In genomic region chr4:10279261-10279660, GRCh38 we compare ENCODE assay signal across 28 cellular contexts.
"Had no signal": no experiment of that assay in that cellular context is flagged by ENCODE, and none has a peak within 500 bp of the region (broad histone marks: within the 10 kb centered on the region; RNA-seq: fewer than 3 reads in every experiment).

No MANE protein-coding gene starts in this region.

- ATAC-seq: activated CD8-positive, alpha-beta T cell treated with anti-CD3 and anti-CD28 coated beads for 36 hours; activated naive CD8-positive, alpha-beta T cell treated with anti-CD3 and anti-CD28 coated beads, Interleukin-2, amount 50 U/mL, for 24 hours; activated T-cell treated with anti-CD3 and anti-CD28 coated beads, Interleukin-2, amount 50 U/mL, for 4 hours; activated T-cell treated with anti-CD3 and anti-CD28 coated beads, Interleukin-2, amount 50 U/mL, for 72 hours; activated T-helper 17 cell treated with anti-CD3 and anti-CD28 coated beads, Interleukin-2, amount 50 U/mL, for 72 hours had no signal

- H3K4me3 ChIP-seq: ascending aorta had no signal

- DNase-seq: activated B cell treated with CpG ODN at 0.5 μM for 24 hours; activated CD4-positive, alpha-beta memory T cell treated with anti-CD3 and anti-CD28 coated beads for 36 hours; activated CD4-positive, alpha-beta T cell treated with anti-CD3 and anti-CD28 coated beads for 4 hours; activated CD4-positive, alpha-beta T cell treated with anti-CD3 and anti-CD28 coated beads, Interleukin-2, amount 10 ng/mL, durations not matched to agents 24 days and 14 days; activated CD4-positive, alpha-beta T cell treated with anti-CD3 and anti-CD28 coated beads, Interleukin-2, amount 50 U/mL, for 1 hour; activated CD4-positive, alpha-beta T cell treated with anti-CD3 and anti-CD28 coated beads, Interleukin-2, amount 50 U/mL, for 4 hours; activated CD4-positive, CD25-positive, alpha-beta regulatory T cell treated with anti-CD3 and anti-CD28 coated beads, Interleukin-2, amount 50 U/mL, for 72 hours; activated CD8-positive, alpha-beta memory T cell treated with anti-CD3 and anti-CD28 coated beads, Interleukin-2, amount 50 U/mL, for 4 hours; activated CD8-positive, alpha-beta T cell treated with anti-CD3 and anti-CD28 coated beads for 36 hours; activated effector memory CD4-positive, alpha-beta T cell treated with anti-CD3 and anti-CD28 coated beads, Interleukin-2, amount 50 U/mL, for 16 hours; activated naive CD4-positive, alpha-beta T cell treated with anti-CD3 and anti-CD28 coated beads, Interleukin-2, amount 10 ng/mL, durations not matched to agents 7 days and 5 days; activated naive CD4-positive, alpha-beta T cell treated with Interleukin-2 at 50 U/mL for 16 hours; activated naive CD8-positive, alpha-beta T cell treated with anti-CD3 and anti-CD28 coated beads, Interleukin-2, amount 10 ng/mL, durations not matched to agents 7 days and 5 days; activated naive CD8-positive, alpha-beta T cell treated with anti-CD3 and anti-CD28 coated beads, Interleukin-2, amount 50 U/mL, for 24 hours; activated T-cell treated with anti-CD3 and anti-CD28 coated beads for 4 hours; activated T-cell treated with anti-CD3 and anti-CD28 coated beads, Interleukin-2, amount 50 U/mL, for 1 hour; activated T-cell treated with anti-CD3 and anti-CD28 coated beads, Interleukin-2, amount 50 U/mL, for 4 hours; activated T-cell treated with anti-CD3 and anti-CD28 coated beads, Interleukin-2, amount 50 U/mL, for 72 hours; amygdala; anterior cingulate cortex; central memory CD4-positive, alpha-beta T cell; T-helper 1 cell; T-helper 2 cell; T-helper 9 cell had no signal

- H3K27me3 ChIP-seq: ascending aorta had no signal

- H3K27ac ChIP-seq: ascending aorta, VCaP had no signal

- FAIRE-seq: TTC549 had no signal

- H3K4me1 ChIP-seq: ascending aorta had no signal

- H3K36me3 ChIP-seq: ascending aorta had no signal

- H3K9me3 ChIP-seq: ascending aorta had no signal
